ENCODE assay signal across 7 cellular contexts in genomic region chr15:44753345-44753744, GRCh38. TPM values are rescaled to one million over a fixed set of nuclear protein-coding genes. Genes with fewer than 3 reads are reported as not detected.
"Had no signal": no experiment of that assay in that cellular context is flagged by ENCODE, and none has a peak within 500 bp of the region (broad histone marks: within the 10 kb centered on the region; RNA-seq: fewer than 3 reads in every experiment).

No MANE protein-coding gene starts in this region.

- H3K4me2 ChIP-seq: KMS-11 had no signal

- H3K27ac ChIP-seq: HL-60, KMS-11 had no signal

- DNase-seq: IMR-90, KBM-7, KG1 had no signal

- ATAC-seq: HepG2 had no signal

- H3K9ac ChIP-seq: KMS-11 had no signal

- FAIRE-seq: HepG2, HTR-8/SVneo had no signal

RNA-seq across cellular contexts. Expression of gene PATL2, which starts 42.2 kb away (rescaled TPM):
- total RNA-seq: IMR-90 had no signal
